ENCODE assay signal across 8 cellular contexts in genomic region chr3:184583345-184584000, GRCh38. TPM values are rescaled to one million over a fixed set of nuclear protein-coding genes. Genes with fewer than 3 reads are reported as not detected.
DNase-seq lines count a peak whose midpoint lies in the region; ATAC-seq and TF ChIP-seq lines count a peak whose summit lies in the region.

No MANE protein-coding gene starts in this region.

- peaks cover 9% of the 10 kb centered on the region for H3K4me1 Mint-ChIP-seq in memory B cell

- H3K27ac Mint-ChIP-seq in memory B cell: no peak overlapping the region

- POLR2A ChIA-PET in SK-N-SH (lab: Yijun Ruan, JAX): no interaction called here

- no peak for TF ChIP-seq EP300 in SK-N-SH (IDR thresholded peaks at IDR 0.05; ENCODE audit: borderline replicate concordance in 1 of 2, low read depth in 1 of 2, low read length in 1 of 2)

- H3K4me3 ChIP-seq in SK-N-SH (ENCODE audit: low read depth in 2 of 2, low read length in 1 of 2) (no peak overlapping the region), thymus (ENCODE audit: low read length) (peak overlapping the region; percentile 37)
- peak overlapping the region; percentile 5 for H3K4me3 ChIP-seq in effector memory CD4-positive, alpha-beta T cell (ENCODE audit: insufficient read depth, low read depth, low read length, poor library complexity, severe bottlenecking)

- H3K36me3 Mint-ChIP-seq in memory B cell: no peaks in the 10 kb centered on the region

- no peaks in the 10 kb centered on the region for H3F3A ChIP-seq in SK-N-SH (replicated peaks; ENCODE audit: insufficient read depth)

- H4K20me1 ChIP-seq in SK-N-SH (ENCODE audit: insufficient read depth): no peaks in the 10 kb centered on the region

- TF ChIP-seq RAD21 in SK-N-SH (IDR thresholded peaks at IDR 0.05; ENCODE audit: low read length): no peak

- CTCF ChIA-PET in SK-N-SH (lab: Yijun Ruan, JAX): interaction anchor here (1.0 to 2.7 kb wide), 8 partner anchors 9 to 220 kb away, joined by 3 to 12 read pairs (median 4); partner anchors contain the start of gene EPHB3

- no peaks in the 10 kb centered on the region for H3K79me2 ChIP-seq in SK-N-SH (ENCODE audit: insufficient read depth)

- H3K9me3 ChIP-seq in SK-N-SH (no peaks in the 10 kb centered on the region), thymus (ENCODE audit: control insufficient read depth) (no peaks in the 10 kb centered on the region)
- no peaks in the 10 kb centered on the region for H3K9me3 ChIP-seq in effector memory CD4-positive, alpha-beta T cell (ENCODE audit: control insufficient read depth, low read length)

- no peak overlapping the region for H2AFZ ChIP-seq in SK-N-SH (ENCODE audit: low read depth)

- ATAC-seq in SK-N-SH treated with all-trans-retinoic acid at 6 μM for 48 hours (no peak), memory B cell (ENCODE audit: low read depth) (peak; percentile 19), HG02852 (IDR thresholded peaks at IDR 0.05; ENCODE audit: unreplicated experiment) (no peak), HG03097 (IDR thresholded peaks at IDR 0.05; ENCODE audit: low FRiP score, unreplicated experiment) (no peak)

- no peak overlapping the region for H3K9ac ChIP-seq in SK-N-SH

- H3K4me1 ChIP-seq in SK-N-SH (ENCODE audit: control insufficient read depth in 1 of 2, insufficient read depth in 2 of 2, low read depth in 1 of 2, low read length in 1 of 2) (no peaks in the 10 kb centered on the region; a peak in 1 of 4 replicates), thymus (ENCODE audit: control insufficient read depth, insufficient read depth, low read length) (no peaks in the 10 kb centered on the region)
- H3K4me1 ChIP-seq in effector memory CD4-positive, alpha-beta T cell (ENCODE audit: control insufficient read depth, insufficient read depth, low read length, poor library complexity, severe bottlenecking): peaks cover 4% of the 10 kb centered on the region

- H3K27ac ChIP-seq in SK-N-SH (ENCODE audit: low read depth in 2 of 2, low read length in 1 of 2) (no peak overlapping the region), thymus (ENCODE audit: low read depth) (no peak overlapping the region)
- H3K27ac ChIP-seq in effector memory CD4-positive, alpha-beta T cell (ENCODE audit: insufficient read depth, low read length, poor library complexity, severe bottlenecking): no peak overlapping the region

- H3K4me3 Mint-ChIP-seq in memory B cell: peak overlapping the region; percentile 38

- H3K27me3 Mint-ChIP-seq in memory B cell: peaks cover 26% of the 10 kb centered on the region

- DNase-seq in SK-N-SH (peak; percentile 71), memory B cell (ENCODE audit: low spot score in 2 of 2) (no peak), H4 (ENCODE audit: low spot score) (no peak)
- no peak for DNase-seq in effector memory CD4-positive, alpha-beta T cell

- H3K36me3 ChIP-seq in SK-N-SH (replicated peaks in 1 of 2; ENCODE audit: control insufficient read depth in 1 of 2, insufficient read depth in 2 of 2, low read length in 1 of 2) (peaks cover 0 to 30% of the 10 kb centered on the region in 2 experiments), thymus (ENCODE audit: control insufficient read depth, insufficient read depth) (no peaks in the 10 kb centered on the region)
- no peaks in the 10 kb centered on the region for H3K36me3 ChIP-seq in effector memory CD4-positive, alpha-beta T cell (ENCODE audit: control insufficient read depth, insufficient read depth, low read length)

- H3K9me3 Mint-ChIP-seq in memory B cell: no peaks in the 10 kb centered on the region

- H3K27me3 ChIP-seq in SK-N-SH (ENCODE audit: insufficient read depth) (no peaks in the 10 kb centered on the region), thymus (ENCODE audit: control insufficient read depth, insufficient read depth) (peaks cover 26% of the 10 kb centered on the region)
- peaks cover 4% of the 10 kb centered on the region for H3K27me3 ChIP-seq in effector memory CD4-positive, alpha-beta T cell (replicated peaks; ENCODE audit: control insufficient read depth, insufficient read depth, low read length, poor library complexity, severe bottlenecking)

- H3K9me2 ChIP-seq in SK-N-SH: no peaks in the 10 kb centered on the region

- TF ChIP-seq CTCF in SK-N-SH (IDR thresholded peaks at IDR 0.05): no peak

- WGBS in SK-N-SH (ENCODE audit: low lambda C conversion rate): 75% methylated on average over 13 of the region's 73 CpGs
- 9% methylated on average over 72 of the region's 73 CpGs for WGBS in thymus

- H3K4me2 ChIP-seq in SK-N-SH: no peak overlapping the region

TF ChIP-seq in SK-N-SH, 30 proteins besides CTCF, POLR2A, EP300 and RAD21 (continues in another document):
- TF ChIP-seq MEF2A (IDR thresholded peaks at IDR 0.05; ENCODE audit: borderline replicate concordance, low read depth) (no peak), EZH2phosphoT487 (IDR thresholded peaks at IDR 0.05; ENCODE audit: borderline replicate concordance, low read depth) (no peak), POLR2AphosphoS5 (IDR thresholded peaks at IDR 0.05; ENCODE audit: low read depth, low read length) (no peak), ELF1 (IDR thresholded peaks at IDR 0.05) (no peak), CHD2 (IDR thresholded peaks at IDR 0.05; ENCODE audit: low read length, partially characterized antibody) (no peak), FOSL2 (IDR thresholded peaks at IDR 0.05; ENCODE audit: borderline replicate concordance, low read depth) (no peak), TCF12 (IDR thresholded peaks at IDR 0.05) (no peak), SMC3 (IDR thresholded peaks at IDR 0.05; ENCODE audit: low read depth, low read length) (no peak)
- TF ChIP-seq, protein P1, sequence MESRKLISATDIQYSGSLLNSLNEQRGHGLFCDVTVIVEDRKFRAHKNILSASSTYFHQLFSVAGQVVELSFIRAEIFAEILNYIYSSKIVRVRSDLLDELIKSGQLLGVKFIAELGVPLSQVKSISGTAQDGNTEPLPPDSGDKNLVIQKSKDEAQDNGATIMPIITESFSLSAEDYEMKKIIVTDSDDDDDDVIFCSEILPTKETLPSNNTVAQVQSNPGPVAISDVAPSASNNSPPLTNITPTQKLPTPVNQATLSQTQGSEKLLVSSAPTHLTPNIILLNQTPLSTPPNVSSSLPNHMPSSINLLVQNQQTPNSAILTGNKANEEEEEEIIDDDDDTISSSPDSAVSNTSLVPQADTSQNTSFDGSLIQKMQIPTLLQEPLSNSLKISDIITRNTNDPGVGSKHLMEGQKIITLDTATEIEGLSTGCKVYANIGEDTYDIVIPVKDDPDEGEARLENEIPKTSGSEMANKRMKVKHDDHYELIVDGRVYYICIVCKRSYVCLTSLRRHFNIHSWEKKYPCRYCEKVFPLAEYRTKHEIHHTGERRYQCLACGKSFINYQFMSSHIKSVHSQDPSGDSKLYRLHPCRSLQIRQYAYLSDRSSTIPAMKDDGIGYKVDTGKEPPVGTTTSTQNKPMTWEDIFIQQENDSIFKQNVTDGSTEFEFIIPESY (IDR thresholded peaks at IDR 0.05; ENCODE audit: borderline replicate concordance, low read depth): no peak

TF ChIP-seq in SK-N-SH treated with all-trans-retinoic acid at 6 μM for 48 hours, 23 proteins besides CTCF, POLR2A, EP300 and RAD21:
- no peak for TF ChIP-seq ISL1 (CRISPR knock-in tag; IDR thresholded peaks at IDR 0.05)
- no peak for TF ChIP-seq ZC3H10 (CRISPR knock-in tag; IDR thresholded peaks at IDR 0.05)
- no peak for TF ChIP-seq ZFP30 (CRISPR knock-in tag; IDR thresholded peaks at IDR 0.05)

RNA-seq across cellular contexts. Expression of gene EPHB3, which starts 21.9 kb away (rescaled TPM):
- polyA plus RNA-seq in SK-N-SH (2012; rRNA removed) (2.1 and 4.2 TPM in 2 replicates), thymus (1.1 TPM)
- polyA plus RNA-seq in SK-N-SH (2012; cell fraction: cytosol; rRNA removed): 1.5 and 2.0 TPM in 2 replicates
- polyA plus RNA-seq in SK-N-SH (2012; cell fraction: nucleus; rRNA removed): 10.0 and 14.1 TPM in 2 replicates
- 1.0 and 2.0 TPM in 2 replicates for total RNA-seq in H4 (2014; rRNA removed; shearing (Covaris generic))

Comparison
In these comparisons a context has a peak if more than half of its experiments do, and no peak if none do; other contexts are left out.
1. H3K4me3 ChIP-seq: peak in effector memory CD4-positive, alpha-beta T cell (single experiment) and thymus (single experiment); none in SK-N-SH (0 of 2).